17 cellular contexts compared by ENCODE assay signal in genomic region chr3:30222436-30222835, GRCh38.
"Had no signal": no experiment of that assay in that cellular context is flagged by ENCODE, and none has a peak within 500 bp of the region (broad histone marks: within the 10 kb centered on the region; RNA-seq: fewer than 3 reads in every experiment).

No MANE protein-coding gene starts in this region.

- H3K4me3 ChIP-seq: body of pancreas, colonic mucosa, lower lobe of right lung, ovary, thyroid gland had no signal

- H3K36me3 ChIP-seq: colonic mucosa, lower lobe of right lung, ovary, thyroid gland had no signal

- H3K27me3 Mint-ChIP-seq: activated CD8-positive, alpha-beta T cell treated with anti-CD3 and anti-CD28 coated beads for 36 hours; activated naive CD4-positive, alpha-beta T cell treated with anti-CD3 and anti-CD28 coated beads, Interleukin-2, amount 50 U/mL, for 24 hours had no signal

- ATAC-seq: activated CD8-positive, alpha-beta T cell treated with anti-CD3 and anti-CD28 coated beads for 36 hours; activated T-cell treated with anti-CD3 and anti-CD28 coated beads, Interleukin-2, amount 50 U/mL, for 4 hours; body of pancreas; lower lobe of right lung; stimulated activated naive B cell treated with anti-CD40 and anti-IgM and Interleukin-4, amounts not matched to agents 10 μg/mL and 1 μg/mL and 100 μg/mL, for 72 hours; T-helper 17 cell had no signal

- H3K27ac Mint-ChIP-seq: activated CD8-positive, alpha-beta T cell treated with anti-CD3 and anti-CD28 coated beads for 36 hours; activated naive CD4-positive, alpha-beta T cell treated with anti-CD3 and anti-CD28 coated beads, Interleukin-2, amount 50 U/mL, for 24 hours; mesothelial cell of epicardium; stimulated activated naive B cell treated with anti-CD40 and anti-IgM and Interleukin-4, amounts not matched to agents 10 μg/mL and 1 μg/mL and 100 μg/mL, for 72 hours; T-helper 17 cell had no signal

- H3K36me3 Mint-ChIP-seq: mesothelial cell of epicardium had no signal

- H3K4me1 Mint-ChIP-seq: mesothelial cell of epicardium, neural crest cell, T-helper 17 cell had no signal

- H3K4me1 ChIP-seq: colonic mucosa had no signal

- H3K4me3 Mint-ChIP-seq: activated CD8-positive, alpha-beta T cell treated with anti-CD3 and anti-CD28 coated beads for 36 hours; activated naive CD4-positive, alpha-beta T cell treated with anti-CD3 and anti-CD28 coated beads, Interleukin-2, amount 50 U/mL, for 24 hours; activated T-cell treated with anti-CD3 and anti-CD28 coated beads, Interleukin-2, amount 50 U/mL, for 4 hours; mesothelial cell of epicardium; neural crest cell; stimulated activated naive B cell treated with anti-CD40 and anti-IgM and Interleukin-4, amounts not matched to agents 10 μg/mL and 1 μg/mL and 100 μg/mL, for 72 hours; T-helper 17 cell had no signal

- H3K27ac ChIP-seq: body of pancreas, colonic mucosa, lower lobe of right lung, ovary, thyroid gland had no signal

- H3K27me3 ChIP-seq: body of pancreas, colonic mucosa, ovary, thyroid gland had no signal

- DNase-seq: activated CD4-positive, alpha-beta T cell treated with anti-CD3 and anti-CD28 coated beads for 48 hours; activated CD8-positive, alpha-beta T cell treated with anti-CD3 and anti-CD28 coated beads for 36 hours; activated effector memory CD4-positive, alpha-beta T cell treated with Interleukin-2 at 50 U/mL for 16 hours; activated T-cell treated with anti-CD3 and anti-CD28 coated beads, Interleukin-2, amount 50 U/mL, for 4 hours; body of pancreas; central memory CD4-positive, alpha-beta T cell; colonic mucosa; head of caudate nucleus; lower lobe of right lung; ovary; stimulated activated CD4-positive, alpha-beta T cell treated with anti-CD3 and anti-CD28 coated beads, Interleukin-2, amount 100 ng/mL, for 48 hours; stimulated activated naive B cell treated with anti-CD40 and anti-IgM and Interleukin-4, amounts not matched to agents 10 μg/mL and 1 μg/mL and 100 μg/mL, for 72 hours; T-helper 17 cell; thyroid gland had no signal

- H3K9me3 ChIP-seq: body of pancreas, colonic mucosa, lower lobe of right lung, ovary, thyroid gland had no signal
